In the genomic region with DNA sequence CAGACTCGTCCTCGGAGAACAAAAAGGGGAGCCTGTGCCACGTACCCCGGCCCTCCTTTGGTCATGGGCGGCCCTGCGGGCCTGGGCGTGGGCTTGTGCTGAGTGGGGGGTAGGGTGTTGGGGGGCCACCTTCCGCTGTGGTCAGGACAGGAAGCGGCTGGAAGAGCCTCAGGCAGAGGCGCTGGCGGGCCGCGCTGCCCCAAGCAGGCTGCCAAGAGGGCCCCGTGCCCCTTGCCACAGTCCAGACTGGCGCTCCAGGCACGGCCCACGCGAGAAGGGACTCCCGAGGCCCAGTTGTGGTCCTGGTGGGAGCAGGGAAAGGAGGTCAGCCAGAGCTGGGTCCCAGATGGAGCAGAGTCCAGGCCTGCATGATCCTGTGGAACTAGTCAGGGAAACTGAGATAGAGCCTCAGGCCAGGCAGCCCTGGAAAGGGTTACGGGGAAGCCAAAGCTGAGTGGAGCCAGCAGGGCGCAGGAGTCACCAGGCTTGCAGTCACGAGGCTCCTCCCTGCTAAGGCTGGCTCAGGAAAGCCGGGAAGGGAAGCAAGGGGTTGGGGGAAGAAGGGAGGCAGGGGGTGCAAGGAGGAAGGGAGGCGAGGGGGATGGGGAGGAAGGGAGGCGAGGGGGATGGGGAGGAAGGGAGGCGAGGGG, we compare ENCODE assay signal across 16 cellular contexts.
"Had no signal": no experiment of that assay in that cellular context is flagged by ENCODE, and none has a peak within 500 bp of the region (broad histone marks: within the 10 kb centered on the region; RNA-seq: fewer than 3 reads in every experiment).

No MANE protein-coding gene starts in this region.

- H3K4me1 ChIP-seq: gastroesophageal sphincter, sigmoid colon, SJCRH30 had no signal

- H3K4me1 Mint-ChIP-seq: WTC11 had no signal

- H3K4me3 ChIP-seq: gastroesophageal sphincter, sigmoid colon, SJCRH30, upper lobe of right lung had no signal

- H3K9me3 ChIP-seq: gastroesophageal sphincter, sigmoid colon, SJCRH30, upper lobe of right lung had no signal

- H3K27ac ChIP-seq: gastroesophageal sphincter, sigmoid colon, SJCRH30, upper lobe of right lung had no signal

- ATAC-seq: gastroesophageal sphincter, left cardiac atrium, natural killer cell had no signal

- H3K9me3 Mint-ChIP-seq: natural killer cell had no signal

- H3K36me3 ChIP-seq: gastroesophageal sphincter, sigmoid colon, SJCRH30, upper lobe of right lung had no signal

- H3K27me3 ChIP-seq: gastroesophageal sphincter, sigmoid colon, upper lobe of right lung had no signal

- H3K4me3 Mint-ChIP-seq: natural killer cell, WTC11 had no signal

- DNase-seq: activated CD4-positive, alpha-beta T cell treated with anti-CD3 and anti-CD28 coated beads for 48 hours; activated effector memory CD4-positive, alpha-beta T cell treated with anti-CD3 and anti-CD28 coated beads, Interleukin-2, amount 50 U/mL, for 16 hours; activated T-cell treated with anti-CD3 and anti-CD28 coated beads, Interleukin-2, amount 50 U/mL, for 1 hour; cortex of kidney; effector CD8-positive, alpha-beta T cell; hypothalamus; left cardiac atrium; natural killer cell; occipital lobe; sigmoid colon; SJCRH30; stimulated activated CD4-positive, alpha-beta T cell treated with anti-CD3 and anti-CD28 coated beads, Interleukin-2, amount 100 ng/mL, for 24 hours; stimulated activated naive CD4-positive, alpha-beta T cell; upper lobe of right lung had no signal

- H3K36me3 Mint-ChIP-seq: natural killer cell had no signal

- H3K27ac Mint-ChIP-seq: natural killer cell, WTC11 had no signal
